ENCODE assay signal across 8 cellular contexts in genomic region chr7:27576360-27576944, GRCh38.
A peak's percentile ranks its signal among the peaks of the same experiment; 100 is the strongest.
DNase-seq lines count a peak whose midpoint lies in the region; ATAC-seq and TF ChIP-seq lines count a peak whose summit lies in the region.

No MANE protein-coding gene starts in this region.

- H3K4me3 ChIP-seq in fibroblast of lung (replicated peaks in 1 of 4; ENCODE audit: control extremely low read depth in 1 of 4, insufficient read depth in 1 of 4, low read depth in 3 of 4, low read length in 4 of 4): no peak overlapping the region
- H3K4me3 ChIP-seq in ovary: no peak overlapping the region

- WGBS in ovary, 3 donors: 84 to 87% (median 86%) methylated on average over 3 of the region's 3 CpGs

- H3K27me3 Mint-ChIP-seq in activated T-helper 17 cell treated with anti-CD3 and anti-CD28 coated beads, Interleukin-2, amount 50 U/mL, for 72 hours: no peaks in the 10 kb centered on the region

- H3K79me2 ChIP-seq in fibroblast of lung (ENCODE audit: control insufficient read depth, insufficient read depth, low read length): no peaks in the 10 kb centered on the region

- TF ChIP-seq CTCF in fibroblast of lung (conservative IDR thresholded peaks at IDR 0.05 in 1 of 2, IDR thresholded peaks at IDR 0.05 in 1 of 2; ENCODE audit: low read depth in 1 of 2, low read length in 2 of 2): peak; percentile 5 to 47
- peak in 2 of 3 donors; percentile 17 to 36 for TF ChIP-seq CTCF in ovary (IDR thresholded peaks at IDR 0.05)

- H3K27ac ChIP-seq in fibroblast of lung (ENCODE audit: insufficient read depth, low read length) (no peak overlapping the region), ovary (no peak overlapping the region)

- H3K4me3 Mint-ChIP-seq in activated T-helper 17 cell treated with anti-CD3 and anti-CD28 coated beads, Interleukin-2, amount 50 U/mL, for 72 hours: no peak overlapping the region

- ATAC-seq in activated T-helper 17 cell treated with anti-CD3 and anti-CD28 coated beads, Interleukin-2, amount 50 U/mL, for 72 hours (replicated peaks): no peak
- ATAC-seq in GM18907 (IDR thresholded peaks at IDR 0.05; ENCODE audit: unreplicated experiment): no peak

- TF ChIP-seq EP300 in ovary (IDR thresholded peaks at IDR 0.05): no peak

- no peak overlapping the region for H3K9ac ChIP-seq in fibroblast of lung (ENCODE audit: insufficient read depth, low read length)

- TF ChIP-seq POLR2A in ovary (IDR thresholded peaks at IDR 0.05): no peak

- H3K27me3 ChIP-seq in fibroblast of lung (ENCODE audit: control insufficient read depth, insufficient read depth, low read length) (no peaks in the 10 kb centered on the region), ovary (no peaks in the 10 kb centered on the region)

- no peak overlapping the region for H2AFZ ChIP-seq in fibroblast of lung (ENCODE audit: low read length)

- H3K9me3 Mint-ChIP-seq in activated T-helper 17 cell treated with anti-CD3 and anti-CD28 coated beads, Interleukin-2, amount 50 U/mL, for 72 hours: no peaks in the 10 kb centered on the region

- H3K4me1 ChIP-seq in fibroblast of lung (ENCODE audit: control insufficient read depth, extremely low read depth, insufficient read depth, low read length) (no peaks in the 10 kb centered on the region), ovary (ENCODE audit: insufficient read depth) (no peaks in the 10 kb centered on the region)

- H3K4me2 ChIP-seq in fibroblast of lung (ENCODE audit: extremely low read depth, insufficient read depth, low read length): no peak overlapping the region

- intact Hi-C loops in ovary (cut with DNase I): loop anchor here in 2 of 4 donors (5.0 to 10.0 kb wide), 2 partner anchors 362 to 364 kb away; no protein-coding TSS in a partner anchor

- H3K9me3 ChIP-seq in fibroblast of lung (ENCODE audit: control insufficient read depth, insufficient read depth, low read depth, low read length): no peaks in the 10 kb centered on the region
- H3K9me3 ChIP-seq in ovary: no peaks in the 10 kb centered on the region

- no peaks in the 10 kb centered on the region for H4K20me1 ChIP-seq in fibroblast of lung (ENCODE audit: control insufficient read depth, extremely low read depth, insufficient read depth, low read length)

- H3K36me3 ChIP-seq in fibroblast of lung (ENCODE audit: control insufficient read depth, insufficient read depth, low read length) (no peaks in the 10 kb centered on the region), ovary (no peaks in the 10 kb centered on the region)

- H3K27ac Mint-ChIP-seq in activated T-helper 17 cell treated with anti-CD3 and anti-CD28 coated beads, Interleukin-2, amount 50 U/mL, for 72 hours: no peak overlapping the region

- H3K4me1 Mint-ChIP-seq in activated T-helper 17 cell treated with anti-CD3 and anti-CD28 coated beads, Interleukin-2, amount 50 U/mL, for 72 hours: no peaks in the 10 kb centered on the region

- H3K36me3 Mint-ChIP-seq in activated T-helper 17 cell treated with anti-CD3 and anti-CD28 coated beads, Interleukin-2, amount 50 U/mL, for 72 hours (ENCODE audit: low read depth): no peaks in the 10 kb centered on the region

- DNase-seq in DMS53 (lab: John Stamatoyannopoulos, UW): peak; percentile 79
- peak; percentile 59 for DNase-seq in M059J (ENCODE audit: low read depth)
- DNase-seq in SHP77 (lab: John Stamatoyannopoulos, UW): peak; percentile 10 to 28
- peak; percentile 27 to 66 for DNase-seq in fibroblast of lung (ENCODE audit: low read depth in 2 of 2)
- DNase-seq in ovary: no peak
- DNase-seq in activated effector memory CD4-positive, alpha-beta T cell treated with anti-CD3 and anti-CD28 coated beads, Interleukin-2, amount 50 U/mL, for 16 hours: no peak

Comparison
In these comparisons a context has a peak if more than half of its experiments do, and no peak if none do; other contexts are left out.
1. DNase-seq: peak in DMS53 (single experiment), M059J (single experiment), SHP77 (2 of 2) and fibroblast of lung (2 of 2); none in ovary (0 of 5) and activated effector memory CD4-positive, alpha-beta T cell treated with anti-CD3 and anti-CD28 coated beads, Interleukin-2, amount 50 U/mL, for 16 hours (single experiment).